Comparison of ENCODE assay signal across 9 cellular contexts in the genomic region with DNA sequence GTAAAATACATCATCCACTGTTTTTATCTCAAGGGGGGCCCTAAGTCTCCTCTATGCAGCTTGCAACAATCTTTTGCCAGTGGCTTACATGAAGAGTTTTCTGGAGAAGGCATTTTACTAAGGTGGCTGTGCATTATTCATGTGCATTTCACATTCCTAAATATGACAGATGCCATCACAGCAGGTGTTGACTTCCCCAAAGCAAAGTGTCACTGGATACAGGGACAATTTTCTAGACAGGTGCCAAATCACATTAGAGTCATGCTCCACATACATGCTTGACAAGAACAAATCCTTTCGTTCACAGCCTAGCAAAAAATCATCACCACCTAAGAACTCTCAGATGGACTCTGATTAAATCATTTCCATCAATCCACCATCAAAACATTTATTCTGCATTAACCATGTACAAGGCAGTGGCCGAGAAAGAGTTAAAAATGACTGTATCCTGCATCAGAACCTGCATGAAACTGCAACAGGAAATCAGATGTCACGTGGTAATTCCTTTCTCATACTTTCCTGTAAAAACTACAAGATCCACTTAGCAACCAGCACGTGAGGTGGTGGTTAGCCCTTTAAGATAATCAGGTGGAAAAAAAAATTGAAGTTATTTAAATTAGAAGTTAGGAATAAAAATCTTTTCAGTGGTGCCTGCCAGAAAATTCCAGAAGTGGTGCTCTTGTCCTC.
DNase-seq lines count a peak whose midpoint lies in the region; ATAC-seq lines count a peak whose summit lies in the region.
"Had no signal": no experiment of that assay in that cellular context is flagged by ENCODE, and none has a peak within 500 bp of the region (broad histone marks: within the 10 kb centered on the region; RNA-seq: fewer than 3 reads in every experiment).

No MANE protein-coding gene starts in this region.

- DNase-seq in stimulated activated CD4-positive, alpha-beta T cell treated with anti-CD3 and anti-CD28 coated beads, Interleukin-15, amount 100 ng/mL, for 24 hours, result peak; percentile 54
- DNase-seq in stimulated activated CD4-positive, alpha-beta T cell treated with anti-CD3 and anti-CD28 coated beads, Interleukin-2, amount 100 ng/mL, for 48 hours, result no peak
- DNase-seq in NCI-H446 treated with DMSO at 0.1 percent for 48 hours (lab: John Stamatoyannopoulos, UW) (peak; percentile 69), dermis blood vessel endothelial cell (peak; percentile 75), HuH-7.5 (ENCODE audit: low spot score) (no peak), posterior cingulate gyrus (no peak)
- DNase-seq: DMS53 had no signal

- ATAC-seq in GM18861 (IDR thresholded peaks at IDR 0.05; ENCODE audit: unreplicated experiment), result no peak
- ATAC-seq in GM21723 (IDR thresholded peaks at IDR 0.05; ENCODE audit: unreplicated experiment), result no peak

- intact Hi-C loops in posterior cingulate gyrus (cut with DNase I), result no loop called here

Comparison
In these comparisons a context has a peak if more than half of its experiments do, and no peak if none do; other contexts are left out.
1. DNase-seq: peak in stimulated activated CD4-positive, alpha-beta T cell treated with anti-CD3 and anti-CD28 coated beads, Interleukin-15, amount 100 ng/mL, for 24 hours (single experiment), NCI-H446 treated with DMSO at 0.1 percent for 48 hours (single experiment) and dermis blood vessel endothelial cell (single experiment); none in stimulated activated CD4-positive, alpha-beta T cell treated with anti-CD3 and anti-CD28 coated beads, Interleukin-2, amount 100 ng/mL, for 48 hours (0 of 2), HuH-7.5 (single experiment) and posterior cingulate gyrus (0 of 10).